8 cellular contexts compared by ENCODE assay signal in the genomic region with DNA sequence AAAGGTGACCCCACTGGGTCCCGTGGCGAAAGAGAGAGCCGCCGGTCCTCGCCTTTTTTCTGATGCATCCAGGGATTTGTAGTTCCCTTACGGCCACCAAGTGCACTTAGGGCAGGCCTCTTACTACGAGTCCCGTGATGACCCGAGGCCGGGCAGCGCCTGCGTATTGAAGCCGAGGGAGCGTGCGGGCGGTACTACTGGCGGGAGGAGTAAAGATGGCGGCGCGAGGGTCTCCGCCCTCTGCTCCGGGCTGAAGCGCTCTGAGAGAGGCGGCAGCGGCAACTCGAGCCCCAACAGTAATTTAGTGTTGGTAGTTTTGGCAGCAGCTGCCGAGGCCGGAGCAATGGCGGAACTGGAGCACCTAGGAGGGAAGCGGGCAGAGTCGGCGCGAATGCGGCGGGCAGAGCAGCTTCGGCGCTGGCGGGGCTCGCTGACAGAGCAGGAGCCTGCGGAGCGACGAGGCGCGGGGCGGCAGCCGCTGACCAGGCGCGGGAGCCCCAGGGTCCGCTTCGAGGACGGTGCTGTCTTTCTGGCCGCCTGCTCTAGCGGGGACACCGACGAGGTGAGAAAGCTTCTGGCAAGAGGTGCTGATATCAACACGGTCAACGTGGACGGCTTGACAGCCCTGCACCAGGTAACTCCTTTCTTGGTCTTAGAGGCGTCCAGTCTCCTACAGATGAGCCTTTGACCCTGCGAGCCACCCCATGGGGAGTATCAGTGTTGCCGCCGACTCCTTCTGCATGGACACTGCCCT. TPM values are rescaled to one million over a fixed set of nuclear protein-coding genes. Genes with fewer than 3 reads are reported as not detected.
DNase-seq lines count a peak whose midpoint lies in the region; ATAC-seq and TF ChIP-seq lines count a peak whose summit lies in the region.

A gene with protein sequence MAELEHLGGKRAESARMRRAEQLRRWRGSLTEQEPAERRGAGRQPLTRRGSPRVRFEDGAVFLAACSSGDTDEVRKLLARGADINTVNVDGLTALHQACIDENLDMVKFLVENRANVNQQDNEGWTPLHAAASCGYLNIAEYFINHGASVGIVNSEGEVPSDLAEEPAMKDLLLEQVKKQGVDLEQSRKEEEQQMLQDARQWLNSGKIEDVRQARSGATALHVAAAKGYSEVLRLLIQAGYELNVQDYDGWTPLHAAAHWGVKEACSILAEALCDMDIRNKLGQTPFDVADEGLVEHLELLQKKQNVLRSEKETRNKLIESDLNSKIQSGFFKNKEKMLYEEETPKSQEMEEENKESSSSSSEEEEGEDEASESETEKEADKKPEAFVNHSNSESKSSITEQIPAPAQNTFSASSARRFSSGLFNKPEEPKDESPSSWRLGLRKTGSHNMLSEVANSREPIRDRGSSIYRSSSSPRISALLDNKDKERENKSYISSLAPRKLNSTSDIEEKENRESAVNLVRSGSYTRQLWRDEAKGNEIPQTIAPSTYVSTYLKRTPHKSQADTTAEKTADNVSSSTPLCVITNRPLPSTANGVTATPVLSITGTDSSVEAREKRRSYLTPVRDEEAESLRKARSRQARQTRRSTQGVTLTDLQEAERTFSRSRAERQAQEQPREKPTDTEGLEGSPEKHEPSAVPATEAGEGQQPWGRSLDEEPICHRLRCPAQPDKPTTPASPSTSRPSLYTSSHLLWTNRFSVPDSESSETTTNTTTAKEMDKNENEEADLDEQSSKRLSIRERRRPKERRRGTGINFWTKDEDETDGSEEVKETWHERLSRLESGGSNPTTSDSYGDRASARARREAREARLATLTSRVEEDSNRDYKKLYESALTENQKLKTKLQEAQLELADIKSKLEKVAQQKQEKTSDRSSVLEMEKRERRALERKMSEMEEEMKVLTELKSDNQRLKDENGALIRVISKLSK (plus strand): TSS at position 191 of the 754 bp plus-strand sequence. CDS start 153 bp downstream, at position 344.

- no peaks in the 10 kb centered on the region for H3K9me3 Mint-ChIP-seq in activated CD4-positive, alpha-beta memory T cell treated with anti-CD3 and anti-CD28 coated beads for 36 hours

- H3K4me3 ChIP-seq in dorsolateral prefrontal cortex (peak within 1 kb of the TSS; percentile 73 to 100 (median 98)), lower leg skin (ENCODE audit: low read depth, poor library complexity, severe bottlenecking) (peak within 1 kb of the TSS; percentile 88)

- H3K27me3 Mint-ChIP-seq in activated CD4-positive, alpha-beta memory T cell treated with anti-CD3 and anti-CD28 coated beads for 36 hours = no peaks in the 10 kb centered on the region

- peak; percentile 94 for ATAC-seq in GM19438 (IDR thresholded peaks at IDR 0.05; ENCODE audit: low read depth, unreplicated experiment)
- ATAC-seq in HG03575 (IDR thresholded peaks at IDR 0.05; ENCODE audit: extremely low read depth, insufficient number of reproducible peaks, low FRiP score, unreplicated experiment) = peak; percentile 91

- intact Hi-C loops in activated CD4-positive, alpha-beta memory T cell treated with anti-CD3 and anti-CD28 coated beads for 36 hours (cut with micrococcal nuclease) = loop anchor here (2.0 to 10.0 kb wide), 7 partner anchors 56 to 976 kb away; a partner anchor contains a TSS
- intact Hi-C loops in dorsolateral prefrontal cortex (cut with DNase I) = loop anchor here (2.0 to 10.0 kb wide), 6 partner anchors 49 to 366 kb away; a partner anchor contains a TSS
- intact Hi-C loops in lower leg skin (cut with DNase I; ENCODE audit: low total_unique reads) = no loop called here

- POLR2A ChIA-PET in activated CD4-positive, alpha-beta memory T cell treated with anti-CD3 and anti-CD28 coated beads for 36 hours (lab: Charles Lee) = interaction anchor here (0.9 to 1.1 kb wide), 2 partner anchors 11 to 188 kb away, joined by 3 to 4 read pairs; a partner anchor contains a TSS

- H3K27me3 ChIP-seq in dorsolateral prefrontal cortex = no peaks in the 10 kb centered on the region

- CTCF ChIA-PET in activated CD4-positive, alpha-beta memory T cell treated with anti-CD3 and anti-CD28 coated beads for 36 hours (lab: Charles Lee) = interaction anchor here (1.2 to 1.4 kb wide), 2 partner anchors 159 to 172 kb away, joined by 3 read pairs; no protein-coding TSS in a partner anchor

- TF ChIP-seq POLR2A in lower leg skin (IDR thresholded peaks at IDR 0.05) = no peak

- H3K27ac ChIP-seq in dorsolateral prefrontal cortex = peak within 1 kb of the TSS; percentile 57 to 97 (median 87)

- TF ChIP-seq CTCF in dorsolateral prefrontal cortex (IDR thresholded peaks at IDR 0.05 in 54 of 56, conservative IDR thresholded peaks at IDR 0.05 in 2 of 56; ENCODE audit: low read depth in 1 of 56, partially characterized antibody in 56 of 56) (peak in 44 of 56 donors; percentile 8 to 65 (median 34)), lower leg skin (IDR thresholded peaks at IDR 0.05) (no peak)

- WGBS in lower leg skin, 2 donors = 1% methylated on average over 21 to 62 of the region's 62 CpGs

- H3K4me1 Mint-ChIP-seq in activated CD4-positive, alpha-beta memory T cell treated with anti-CD3 and anti-CD28 coated beads for 36 hours (ENCODE audit: low read depth) = peaks cover 27% of the 10 kb centered on the region

- peak within 1 kb of the TSS; percentile 81 for H3K27ac Mint-ChIP-seq in activated CD4-positive, alpha-beta memory T cell treated with anti-CD3 and anti-CD28 coated beads for 36 hours

- peak; percentile 99 for DNase-seq in CD1c-positive myeloid dendritic cell (ENCODE audit: extremely low spot score)
- DNase-seq in NCI-H82 treated with DMSO at 0.1 percent for 48 hours (lab: John Stamatoyannopoulos, UW; ENCODE audit: unreplicated experiment) = peak; percentile 99
- DNase-seq in activated CD4-positive, alpha-beta memory T cell treated with anti-CD3 and anti-CD28 coated beads for 36 hours = peak; percentile 97
- DNase-seq in dorsolateral prefrontal cortex = peak; percentile 97 to 100 (median 99)
- peak; percentile 97 to 99 for DNase-seq in lower leg skin (ENCODE audit: low spot score in 2 of 2)
- DNase-seq in stimulated activated CD4-positive, alpha-beta T cell treated with anti-CD3 and anti-CD28 coated beads, Interleukin-4, amount 100 ng/mL, for 48 hours (ENCODE audit: low read depth in 2 of 2) = peak; percentile 88 to 94

- H3K36me3 Mint-ChIP-seq in activated CD4-positive, alpha-beta memory T cell treated with anti-CD3 and anti-CD28 coated beads for 36 hours = no peaks in the 10 kb centered on the region

- peak within 1 kb of the TSS; percentile 81 for H3K4me3 Mint-ChIP-seq in activated CD4-positive, alpha-beta memory T cell treated with anti-CD3 and anti-CD28 coated beads for 36 hours

RNA-seq across cellular contexts. Expression of the gene that starts here (rescaled TPM):
- total RNA-seq in activated CD4-positive, alpha-beta memory T cell treated with anti-CD3 and anti-CD28 coated beads for 36 hours = 1 to 10 TPM; 8.2 to 8.6 TPM
- total RNA-seq in dorsolateral prefrontal cortex = 100 to 1,000 TPM in 94 of 120 experiments, 10 to 100 TPM in 26; 81.3 to 162 (median 110) TPM
- total RNA-seq in lower leg skin = 10 to 100 TPM; 14.6 to 50.8 (median 30.6) TPM

Comparison
In these comparisons a context has a peak if more than half of its experiments do, and no peak if none do; other contexts are left out.
1. Peak in every context shown above with its lines: DNase-seq, ATAC-seq, H3K4me3 ChIP-seq and H3K27ac ChIP-seq.
2. CTCF ChIP-seq: peak in dorsolateral prefrontal cortex (44 of 56); none in lower leg skin (0 of 3).